8 cellular contexts compared by ENCODE assay signal in genomic region chr15:55526559-55527036, GRCh38. TPM values are rescaled to one million over a fixed set of nuclear protein-coding genes. Genes with fewer than 3 reads are reported as not detected.
DNase-seq lines count a peak whose midpoint lies in the region; ATAC-seq and TF ChIP-seq lines count a peak whose summit lies in the region.

No MANE protein-coding gene starts in this region.

- ATAC-seq in Right ventricle myocardium superior (ENCODE audit: poor library complexity) (no peak), GM21717 (IDR thresholded peaks at IDR 0.05; ENCODE audit: unreplicated experiment) (peak; percentile 68), T-cell (replicated peaks in 1 of 4) (peak; percentile 41 to 55 (median 52))
- ATAC-seq in stimulated activated memory B cell treated with anti-CD40 and anti-IgM and Interleukin-4, amounts not matched to agents 10 μg/mL and 1 μg/mL and 100 μg/mL, for 72 hours: no peak

- H3K4me3 Mint-ChIP-seq in T-cell: no peak overlapping the region
- H3K4me3 Mint-ChIP-seq in stimulated activated memory B cell treated with anti-CD40 and anti-IgM and Interleukin-4, amounts not matched to agents 10 μg/mL and 1 μg/mL and 100 μg/mL, for 72 hours: no peak overlapping the region

- H3K36me3 Mint-ChIP-seq in T-cell: no peaks in the 10 kb centered on the region
- no peaks in the 10 kb centered on the region for H3K36me3 Mint-ChIP-seq in stimulated activated memory B cell treated with anti-CD40 and anti-IgM and Interleukin-4, amounts not matched to agents 10 μg/mL and 1 μg/mL and 100 μg/mL, for 72 hours

- TF ChIP-seq CTCF in cardiac muscle cell (IDR thresholded peaks at IDR 0.05; ENCODE audit: low read depth, low read length) (peak; percentile 84), fibroblast of the aortic adventitia (IDR thresholded peaks at IDR 0.05; ENCODE audit: insufficient read depth, low read length) (peak; percentile 79)

- no peaks in the 10 kb centered on the region for H3K9me3 ChIP-seq in cardiac muscle cell (ENCODE audit: low read depth)

- no peaks in the 10 kb centered on the region for H3K36me3 ChIP-seq in cardiac muscle cell
- no peaks in the 10 kb centered on the region for H3K36me3 ChIP-seq in rectal smooth muscle tissue (ENCODE audit: control insufficient read depth, insufficient read depth, low read length)

- POLR2A ChIA-PET in T-cell (lab: Charles Lee): no interaction called here

- H3K4me3 ChIP-seq in cardiac muscle cell (no peak overlapping the region), fibroblast of the aortic adventitia (ENCODE audit: low read depth, low read length) (no peak overlapping the region), rectal smooth muscle tissue (ENCODE audit: low read length) (peak overlapping the region; percentile 14)

- DNase-seq in cardiac muscle cell (ENCODE audit: low read depth in 1 of 2, low spot score in 1 of 2): peak; percentile 64 to 84
- DNase-seq in Right ventricle myocardium superior: no peak
- peak; percentile 64 for DNase-seq in KBM-7
- peak in 1 of 34 experiments; percentile 1 for DNase-seq in T-cell
- peak; percentile 74 for DNase-seq in fibroblast of the aortic adventitia (ENCODE audit: low read depth)

- CTCF ChIA-PET in T-cell (lab: Charles Lee): interaction anchor here in 1 of 2 donors (0.6 to 1.0 kb wide), 3 partner anchors 113 to 241 kb away, joined by 3 to 4 read pairs (median 4); no protein-coding TSS in a partner anchor

- no peak overlapping the region for H3K9ac ChIP-seq in rectal smooth muscle tissue (ENCODE audit: low read length)

- H3K4me1 ChIP-seq in cardiac muscle cell (ENCODE audit: low read depth) (peaks cover 4% of the 10 kb centered on the region), rectal smooth muscle tissue (ENCODE audit: control insufficient read depth, insufficient read depth, low read length) (no peaks in the 10 kb centered on the region)

- H3K4me1 Mint-ChIP-seq in T-cell: peaks cover 0 to 2% (median 0%) of the 10 kb centered on the region in 3 donors
- peaks cover 6% of the 10 kb centered on the region for H3K4me1 Mint-ChIP-seq in stimulated activated memory B cell treated with anti-CD40 and anti-IgM and Interleukin-4, amounts not matched to agents 10 μg/mL and 1 μg/mL and 100 μg/mL, for 72 hours

- intact Hi-C loops in Right ventricle myocardium superior (cut with DNase I): loop anchor here (5.0 kb wide), 1 partner anchor 116 kb away; no protein-coding TSS in a partner anchor

- peaks cover 0 to 5% (median 0%) of the 10 kb centered on the region in 3 donors for H3K9me3 Mint-ChIP-seq in T-cell
- no peaks in the 10 kb centered on the region for H3K9me3 Mint-ChIP-seq in stimulated activated memory B cell treated with anti-CD40 and anti-IgM and Interleukin-4, amounts not matched to agents 10 μg/mL and 1 μg/mL and 100 μg/mL, for 72 hours

- peaks cover 16 to 31% of the 10 kb centered on the region in 2 donors for H3K27me3 Mint-ChIP-seq in T-cell
- H3K27me3 Mint-ChIP-seq in stimulated activated memory B cell treated with anti-CD40 and anti-IgM and Interleukin-4, amounts not matched to agents 10 μg/mL and 1 μg/mL and 100 μg/mL, for 72 hours: peaks cover 44% of the 10 kb centered on the region

- in situ Hi-C loops in KBM-7 (cut with MboI; ENCODE audit: low pct_unique_long_range_greater_than_20kb, low sequenced_read_pairs): no loop called here

- no peaks in the 10 kb centered on the region for H3K27me3 ChIP-seq in cardiac muscle cell
- H3K27me3 ChIP-seq in rectal smooth muscle tissue (ENCODE audit: control insufficient read depth, insufficient read depth, low read length): no peaks in the 10 kb centered on the region

- no peak overlapping the region for H3K27ac Mint-ChIP-seq in T-cell
- no peak overlapping the region for H3K27ac Mint-ChIP-seq in stimulated activated memory B cell treated with anti-CD40 and anti-IgM and Interleukin-4, amounts not matched to agents 10 μg/mL and 1 μg/mL and 100 μg/mL, for 72 hours

- peak overlapping the region; percentile 16 for H3K27ac ChIP-seq in cardiac muscle cell
- H3K27ac ChIP-seq in rectal smooth muscle tissue (ENCODE audit: low read depth, low read length): no peak overlapping the region

RNA-seq across cellular contexts. Expression of gene DNAAF4, which starts 18.6 kb away (rescaled TPM):
- total RNA-seq in cardiac muscle cell (2.2 and 3.4 TPM in 2 replicates), Right ventricle myocardium superior (0.81 TPM), T-cell (1 to 10 TPM in 3 of 5 donors, not detected in 2; 1.5 to 1.7 (median 1.7) TPM), fibroblast of the aortic adventitia (ENCODE audit: low replicate concordance) (1.1 and 3.1 TPM in 2 replicates)
- 2.7 and 6.6 TPM in 2 replicates for polyA plus RNA-seq in cardiac muscle cell

Comparison
In these comparisons a context has a peak if more than half of its experiments do, and no peak if none do; other contexts are left out.
1. ATAC-seq: peak in GM21717 (single experiment) and T-cell (4 of 4); none in Right ventricle myocardium superior (single experiment) and stimulated activated memory B cell treated with anti-CD40 and anti-IgM and Interleukin-4, amounts not matched to agents 10 μg/mL and 1 μg/mL and 100 μg/mL, for 72 hours (single experiment).